1 cellular context compared by ENCODE assay signal in genomic region chr7:74656911-74657691, GRCh38.
A peak's percentile ranks its signal among the peaks of the same experiment; 100 is the strongest.
TF ChIP-seq lines count a peak whose summit lies in the region.

No MANE protein-coding gene starts in this region.

TF ChIP-seq in K562, 482 proteins besides CTCF, POLR2A, EP300 and RAD21 (continued from another document and continues in another):
- TF ChIP-seq, protein P1, sequence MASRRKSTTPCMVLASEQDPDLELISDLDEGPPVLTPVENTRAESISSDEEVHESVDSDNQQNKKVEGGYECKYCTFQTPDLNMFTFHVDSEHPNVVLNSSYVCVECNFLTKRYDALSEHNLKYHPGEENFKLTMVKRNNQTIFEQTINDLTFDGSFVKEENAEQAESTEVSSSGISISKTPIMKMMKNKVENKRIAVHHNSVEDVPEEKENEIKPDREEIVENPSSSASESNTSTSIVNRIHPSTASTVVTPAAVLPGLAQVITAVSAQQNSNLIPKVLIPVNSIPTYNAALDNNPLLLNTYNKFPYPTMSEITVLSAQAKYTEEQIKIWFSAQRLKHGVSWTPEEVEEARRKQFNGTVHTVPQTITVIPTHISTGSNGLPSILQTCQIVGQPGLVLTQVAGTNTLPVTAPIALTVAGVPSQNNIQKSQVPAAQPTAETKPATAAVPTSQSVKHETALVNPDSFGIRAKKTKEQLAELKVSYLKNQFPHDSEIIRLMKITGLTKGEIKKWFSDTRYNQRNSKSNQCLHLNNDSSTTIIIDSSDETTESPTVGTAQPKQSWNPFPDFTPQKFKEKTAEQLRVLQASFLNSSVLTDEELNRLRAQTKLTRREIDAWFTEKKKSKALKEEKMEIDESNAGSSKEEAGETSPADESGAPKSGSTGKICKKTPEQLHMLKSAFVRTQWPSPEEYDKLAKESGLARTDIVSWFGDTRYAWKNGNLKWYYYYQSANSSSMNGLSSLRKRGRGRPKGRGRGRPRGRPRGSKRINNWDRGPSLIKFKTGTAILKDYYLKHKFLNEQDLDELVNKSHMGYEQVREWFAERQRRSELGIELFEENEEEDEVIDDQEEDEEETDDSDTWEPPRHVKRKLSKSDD (conservative IDR thresholded peaks at IDR 0.05; ENCODE audit: low read length): no peak
- TF ChIP-seq TFAP4 (CRISPR knock-in tag; IDR thresholded peaks at IDR 0.05; ENCODE audit: borderline replicate concordance): peak; percentile 88
- TF ChIP-seq ZNF408 (CRISPR knock-in tag; IDR thresholded peaks at IDR 0.05; ENCODE audit: low read depth): no peak
- no peak for TF ChIP-seq ZNF41 (CRISPR knock-in tag; conservative IDR thresholded peaks at IDR 0.05)
- no peak for TF ChIP-seq KHSRP (IDR thresholded peaks at IDR 0.05)
- peak; percentile 59 for TF ChIP-seq BRD9 (IDR thresholded peaks at IDR 0.05; ENCODE audit: low read depth, partially characterized antibody)
- TF ChIP-seq NR2C1 (IDR thresholded peaks at IDR 0.05): peak; percentile 21; the same call in 1 of the 2 replicates
- TF ChIP-seq NR2C1 (tag; IDR thresholded peaks at IDR 0.05): no peak
- peak; percentile 87 for TF ChIP-seq CXXC5 (CRISPR knock-in tag; IDR thresholded peaks at IDR 0.05)
- TF ChIP-seq KLF10 (CRISPR knock-in tag; IDR thresholded peaks at IDR 0.05): no peak; the same call in 1 of the 2 replicates
- TF ChIP-seq TEAD4 (IDR thresholded peaks at IDR 0.05; ENCODE audit: low read length): no peak; the same call in 1 of the 2 replicates
- TF ChIP-seq TEAD4 (CRISPR knock-in tag; IDR thresholded peaks at IDR 0.05; ENCODE audit: borderline replicate concordance): no peak
- TF ChIP-seq HDAC6 (IDR thresholded peaks at IDR 0.05; ENCODE audit: low read depth, low read length): no peak
- no peak for TF ChIP-seq SP2 (IDR thresholded peaks at IDR 0.05; ENCODE audit: extremely low read depth, low read depth, low read length, poor library complexity, severe bottlenecking)
- TF ChIP-seq POLR2G (IDR thresholded peaks at IDR 0.05; ENCODE audit: low read depth, low read length): peak; percentile 92
- TF ChIP-seq SMAD4 (CRISPR knock-in tag; conservative IDR thresholded peaks at IDR 0.05): no peak; the same call in 1 of the 2 replicates
- peak; percentile 61; the same call in 1 of the 2 replicates for TF ChIP-seq CHD2 (IDR thresholded peaks at IDR 0.05; ENCODE audit: low read depth, low read length)
- TF ChIP-seq NRF1 (conservative IDR thresholded peaks at IDR 0.05 in 1 of 2, IDR thresholded peaks at IDR 0.05 in 1 of 2): peak; percentile 97
- TF ChIP-seq BCL6 (CRISPR knock-in tag; IDR thresholded peaks at IDR 0.05): no peak
- peak; percentile 77 to 87 for TF ChIP-seq SIX5 (IDR thresholded peaks at IDR 0.05; ENCODE audit: borderline replicate concordance in 1 of 2, insufficient read depth in 1 of 2, low read depth in 1 of 2, low read length in 2 of 2)
- TF ChIP-seq GTF2A2 (tag; IDR thresholded peaks at IDR 0.05): no peak
- TF ChIP-seq, protein P2, sequence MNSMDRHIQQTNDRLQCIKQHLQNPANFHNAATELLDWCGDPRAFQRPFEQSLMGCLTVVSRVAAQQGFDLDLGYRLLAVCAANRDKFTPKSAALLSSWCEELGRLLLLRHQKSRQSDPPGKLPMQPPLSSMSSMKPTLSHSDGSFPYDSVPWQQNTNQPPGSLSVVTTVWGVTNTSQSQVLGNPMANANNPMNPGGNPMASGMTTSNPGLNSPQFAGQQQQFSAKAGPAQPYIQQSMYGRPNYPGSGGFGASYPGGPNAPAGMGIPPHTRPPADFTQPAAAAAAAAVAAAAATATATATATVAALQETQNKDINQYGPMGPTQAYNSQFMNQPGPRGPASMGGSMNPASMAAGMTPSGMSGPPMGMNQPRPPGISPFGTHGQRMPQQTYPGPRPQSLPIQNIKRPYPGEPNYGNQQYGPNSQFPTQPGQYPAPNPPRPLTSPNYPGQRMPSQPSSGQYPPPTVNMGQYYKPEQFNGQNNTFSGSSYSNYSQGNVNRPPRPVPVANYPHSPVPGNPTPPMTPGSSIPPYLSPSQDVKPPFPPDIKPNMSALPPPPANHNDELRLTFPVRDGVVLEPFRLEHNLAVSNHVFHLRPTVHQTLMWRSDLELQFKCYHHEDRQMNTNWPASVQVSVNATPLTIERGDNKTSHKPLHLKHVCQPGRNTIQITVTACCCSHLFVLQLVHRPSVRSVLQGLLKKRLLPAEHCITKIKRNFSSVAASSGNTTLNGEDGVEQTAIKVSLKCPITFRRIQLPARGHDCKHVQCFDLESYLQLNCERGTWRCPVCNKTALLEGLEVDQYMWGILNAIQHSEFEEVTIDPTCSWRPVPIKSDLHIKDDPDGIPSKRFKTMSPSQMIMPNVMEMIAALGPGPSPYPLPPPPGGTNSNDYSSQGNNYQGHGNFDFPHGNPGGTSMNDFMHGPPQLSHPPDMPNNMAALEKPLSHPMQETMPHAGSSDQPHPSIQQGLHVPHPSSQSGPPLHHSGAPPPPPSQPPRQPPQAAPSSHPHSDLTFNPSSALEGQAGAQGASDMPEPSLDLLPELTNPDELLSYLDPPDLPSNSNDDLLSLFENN (IDR thresholded peaks at IDR 0.05; ENCODE audit: low read depth in 2 of 2, low read length in 2 of 2): no peak
- TF ChIP-seq U2AF1 (optimal IDR thresholded peaks at IDR 0.05; ENCODE audit: low read depth, low read length): no peak
- peak; percentile 45; the same call in 1 of the 2 replicates for TF ChIP-seq ATF7 (IDR thresholded peaks at IDR 0.05)
- TF ChIP-seq FOXP1 (CRISPR knock-in tag; IDR thresholded peaks at IDR 0.05): peak; percentile 43; the same call in 1 of the 2 replicates
- no peak for TF ChIP-seq ZNF75A (CRISPR knock-in tag; IDR thresholded peaks at IDR 0.05)
- TF ChIP-seq RBM14 (IDR thresholded peaks at IDR 0.05; ENCODE audit: borderline replicate concordance, insufficient read depth, low read depth, low read length): 0 out of 2 replicates have a peak, but pooled peaks have one; percentile 76
- peak; percentile 96 for TF ChIP-seq ZNF644 (tag; IDR thresholded peaks at IDR 0.05; ENCODE audit: low read depth)
- TF ChIP-seq RBFOX2 (IDR thresholded peaks at IDR 0.05; ENCODE audit: low read depth, low read length): peak; percentile 93
- no peak for TF ChIP-seq KLF1 (tag; IDR thresholded peaks at IDR 0.05)
- peak in 1 of 2 experiments; percentile 40; a peak in 1 of 4 replicates for TF ChIP-seq TRIM24 (IDR thresholded peaks at IDR 0.05)
- no peak for TF ChIP-seq PRDM10 (IDR thresholded peaks at IDR 0.05; ENCODE audit: partially characterized antibody)
- TF ChIP-seq ATF2 (CRISPR knock-in tag; IDR thresholded peaks at IDR 0.05): no peak
- peak; percentile 49 for TF ChIP-seq PHF20 (IDR thresholded peaks at IDR 0.05; ENCODE audit: partially characterized antibody)
- TF ChIP-seq, protein P3, sequence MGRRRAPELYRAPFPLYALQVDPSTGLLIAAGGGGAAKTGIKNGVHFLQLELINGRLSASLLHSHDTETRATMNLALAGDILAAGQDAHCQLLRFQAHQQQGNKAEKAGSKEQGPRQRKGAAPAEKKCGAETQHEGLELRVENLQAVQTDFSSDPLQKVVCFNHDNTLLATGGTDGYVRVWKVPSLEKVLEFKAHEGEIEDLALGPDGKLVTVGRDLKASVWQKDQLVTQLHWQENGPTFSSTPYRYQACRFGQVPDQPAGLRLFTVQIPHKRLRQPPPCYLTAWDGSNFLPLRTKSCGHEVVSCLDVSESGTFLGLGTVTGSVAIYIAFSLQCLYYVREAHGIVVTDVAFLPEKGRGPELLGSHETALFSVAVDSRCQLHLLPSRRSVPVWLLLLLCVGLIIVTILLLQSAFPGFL (CRISPR knock-in tag; IDR thresholded peaks at IDR 0.05): peak; percentile 68; the same call in 1 of the 2 replicates
- TF ChIP-seq POLR2H (tag; IDR thresholded peaks at IDR 0.05; ENCODE audit: low read depth): peak; percentile 38; the same call in 1 of the 2 replicates
- TF ChIP-seq HCFC1 (IDR thresholded peaks at IDR 0.05; ENCODE audit: low read depth, low read length): peak; percentile 94
- TF ChIP-seq STAT5A (IDR thresholded peaks at IDR 0.05; ENCODE audit: borderline replicate concordance, low read length): no peak
- peak; percentile 36; the same call in 1 of the 2 replicates for TF ChIP-seq MYC (IDR thresholded peaks at IDR 0.05; ENCODE audit: low read depth, low read length)
- TF ChIP-seq MYC (CRISPR knock-in tag; IDR thresholded peaks at IDR 0.05; ENCODE audit: borderline replicate concordance, low read depth): peak; percentile 80; the same call in 1 of the 2 replicates
- no peak for TF ChIP-seq POU5F1 (IDR thresholded peaks at IDR 0.05; ENCODE audit: borderline replicate concordance, low read depth, low read length, partially characterized antibody)
- TF ChIP-seq, protein P4, sequence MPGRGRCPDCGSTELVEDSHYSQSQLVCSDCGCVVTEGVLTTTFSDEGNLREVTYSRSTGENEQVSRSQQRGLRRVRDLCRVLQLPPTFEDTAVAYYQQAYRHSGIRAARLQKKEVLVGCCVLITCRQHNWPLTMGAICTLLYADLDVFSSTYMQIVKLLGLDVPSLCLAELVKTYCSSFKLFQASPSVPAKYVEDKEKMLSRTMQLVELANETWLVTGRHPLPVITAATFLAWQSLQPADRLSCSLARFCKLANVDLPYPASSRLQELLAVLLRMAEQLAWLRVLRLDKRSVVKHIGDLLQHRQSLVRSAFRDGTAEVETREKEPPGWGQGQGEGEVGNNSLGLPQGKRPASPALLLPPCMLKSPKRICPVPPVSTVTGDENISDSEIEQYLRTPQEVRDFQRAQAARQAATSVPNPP (IDR thresholded peaks at IDR 0.05; ENCODE audit: borderline replicate concordance, insufficient read depth, insufficient read length): no peak
- TF ChIP-seq, protein P5, sequence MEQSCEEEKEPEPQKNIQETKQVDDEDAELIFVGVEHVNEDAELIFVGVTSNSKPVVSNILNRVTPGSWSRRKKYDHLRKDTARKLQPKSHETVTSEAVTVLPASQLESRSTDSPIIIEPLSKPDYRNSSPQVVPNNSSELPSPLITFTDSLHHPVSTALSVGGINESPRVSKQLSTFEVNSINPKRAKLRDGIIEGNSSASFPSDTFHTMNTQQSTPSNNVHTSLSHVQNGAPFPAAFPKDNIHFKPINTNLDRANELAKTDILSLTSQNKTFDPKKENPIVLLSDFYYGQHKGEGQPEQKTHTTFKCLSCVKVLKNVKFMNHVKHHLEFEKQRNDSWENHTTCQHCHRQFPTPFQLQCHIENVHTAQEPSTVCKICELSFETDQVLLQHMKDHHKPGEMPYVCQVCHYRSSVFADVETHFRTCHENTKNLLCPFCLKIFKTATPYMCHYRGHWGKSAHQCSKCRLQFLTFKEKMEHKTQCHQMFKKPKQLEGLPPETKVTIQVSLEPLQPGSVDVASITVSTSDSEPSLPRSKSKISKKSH (CRISPR knock-in tag; IDR thresholded peaks at IDR 0.05): peak; percentile 18; the same call in 1 of the 2 replicates
- TF ChIP-seq PRMT5 (CRISPR knock-in tag; IDR thresholded peaks at IDR 0.05): 0 out of 2 replicates have a peak, but pooled peaks have one; percentile 64
- TF ChIP-seq, protein P6, sequence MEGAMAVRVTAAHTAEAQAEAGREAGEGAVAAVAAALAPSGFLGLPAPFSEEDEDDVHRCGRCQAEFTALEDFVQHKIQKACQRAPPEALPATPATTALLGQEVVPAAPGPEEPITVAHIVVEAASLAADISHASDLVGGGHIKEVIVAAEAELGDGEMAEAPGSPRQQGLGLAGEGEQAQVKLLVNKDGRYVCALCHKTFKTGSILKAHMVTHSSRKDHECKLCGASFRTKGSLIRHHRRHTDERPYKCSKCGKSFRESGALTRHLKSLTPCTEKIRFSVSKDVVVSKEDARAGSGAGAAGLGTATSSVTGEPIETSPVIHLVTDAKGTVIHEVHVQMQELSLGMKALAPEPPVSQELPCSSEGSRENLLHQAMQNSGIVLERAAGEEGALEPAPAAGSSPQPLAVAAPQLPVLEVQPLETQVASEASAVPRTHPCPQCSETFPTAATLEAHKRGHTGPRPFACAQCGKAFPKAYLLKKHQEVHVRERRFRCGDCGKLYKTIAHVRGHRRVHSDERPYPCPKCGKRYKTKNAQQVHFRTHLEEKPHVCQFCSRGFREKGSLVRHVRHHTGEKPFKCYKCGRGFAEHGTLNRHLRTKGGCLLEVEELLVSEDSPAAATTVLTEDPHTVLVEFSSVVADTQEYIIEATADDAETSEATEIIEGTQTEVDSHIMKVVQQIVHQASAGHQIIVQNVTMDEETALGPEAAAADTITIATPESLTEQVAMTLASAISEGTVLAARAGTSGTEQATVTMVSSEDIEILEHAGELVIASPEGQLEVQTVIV (CRISPR knock-in tag; IDR thresholded peaks at IDR 0.05; ENCODE audit: borderline replicate concordance): no peak
- TF ChIP-seq ZEB2 (IDR thresholded peaks at IDR 0.05): no peak
- peak in 1 of 2 experiments; percentile 36; a peak in 1 of 4 replicates for TF ChIP-seq TEAD1 (CRISPR knock-in tag; IDR thresholded peaks at IDR 0.05)
